In the genomic region with DNA sequence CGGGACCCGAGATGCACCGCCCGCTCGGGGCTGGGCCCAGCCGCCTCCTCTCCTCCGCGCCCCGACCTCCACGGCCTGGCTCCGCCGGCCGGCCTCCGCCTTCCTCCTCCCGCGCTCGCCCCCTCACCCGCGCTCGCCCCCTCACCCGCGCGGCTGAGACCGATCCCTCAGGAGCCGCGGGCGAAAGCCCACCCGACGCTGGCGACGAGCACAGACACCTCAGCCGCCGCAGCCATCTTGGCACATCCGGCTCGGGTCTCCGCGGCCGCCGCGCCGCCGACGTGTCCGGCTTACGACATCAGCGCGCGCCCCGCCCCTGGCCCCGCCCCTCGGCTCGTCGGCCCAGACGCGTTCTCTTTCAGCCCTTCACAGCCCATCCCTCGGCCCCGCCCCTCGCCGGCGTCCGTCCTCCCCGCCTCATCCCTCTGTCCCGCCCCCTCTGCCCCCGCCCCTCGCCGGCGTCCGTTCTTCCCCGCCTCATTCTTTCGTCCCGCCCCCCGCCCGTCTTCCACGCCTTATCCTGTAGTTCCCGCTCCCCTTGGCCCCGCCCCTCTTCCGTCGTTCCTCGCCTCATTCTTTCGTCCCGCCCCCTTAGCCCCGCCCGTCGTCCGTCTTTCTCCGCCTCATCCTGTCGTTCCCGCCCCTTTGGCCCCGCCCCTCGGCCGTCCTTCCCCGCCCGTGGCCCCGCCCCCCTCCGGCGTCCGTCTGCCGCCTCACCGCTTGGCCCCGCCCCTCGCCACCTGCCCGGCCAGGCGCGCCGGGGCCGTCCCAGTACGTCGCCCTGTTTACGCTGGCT, we compare ENCODE assay signal across 8 cellular contexts. TPM values are rescaled to one million over a fixed set of nuclear protein-coding genes. Genes with fewer than 3 reads are reported as not detected.
DNase-seq lines count a peak whose midpoint lies in the region; ATAC-seq and TF ChIP-seq lines count a peak whose summit lies in the region.

A gene with protein sequence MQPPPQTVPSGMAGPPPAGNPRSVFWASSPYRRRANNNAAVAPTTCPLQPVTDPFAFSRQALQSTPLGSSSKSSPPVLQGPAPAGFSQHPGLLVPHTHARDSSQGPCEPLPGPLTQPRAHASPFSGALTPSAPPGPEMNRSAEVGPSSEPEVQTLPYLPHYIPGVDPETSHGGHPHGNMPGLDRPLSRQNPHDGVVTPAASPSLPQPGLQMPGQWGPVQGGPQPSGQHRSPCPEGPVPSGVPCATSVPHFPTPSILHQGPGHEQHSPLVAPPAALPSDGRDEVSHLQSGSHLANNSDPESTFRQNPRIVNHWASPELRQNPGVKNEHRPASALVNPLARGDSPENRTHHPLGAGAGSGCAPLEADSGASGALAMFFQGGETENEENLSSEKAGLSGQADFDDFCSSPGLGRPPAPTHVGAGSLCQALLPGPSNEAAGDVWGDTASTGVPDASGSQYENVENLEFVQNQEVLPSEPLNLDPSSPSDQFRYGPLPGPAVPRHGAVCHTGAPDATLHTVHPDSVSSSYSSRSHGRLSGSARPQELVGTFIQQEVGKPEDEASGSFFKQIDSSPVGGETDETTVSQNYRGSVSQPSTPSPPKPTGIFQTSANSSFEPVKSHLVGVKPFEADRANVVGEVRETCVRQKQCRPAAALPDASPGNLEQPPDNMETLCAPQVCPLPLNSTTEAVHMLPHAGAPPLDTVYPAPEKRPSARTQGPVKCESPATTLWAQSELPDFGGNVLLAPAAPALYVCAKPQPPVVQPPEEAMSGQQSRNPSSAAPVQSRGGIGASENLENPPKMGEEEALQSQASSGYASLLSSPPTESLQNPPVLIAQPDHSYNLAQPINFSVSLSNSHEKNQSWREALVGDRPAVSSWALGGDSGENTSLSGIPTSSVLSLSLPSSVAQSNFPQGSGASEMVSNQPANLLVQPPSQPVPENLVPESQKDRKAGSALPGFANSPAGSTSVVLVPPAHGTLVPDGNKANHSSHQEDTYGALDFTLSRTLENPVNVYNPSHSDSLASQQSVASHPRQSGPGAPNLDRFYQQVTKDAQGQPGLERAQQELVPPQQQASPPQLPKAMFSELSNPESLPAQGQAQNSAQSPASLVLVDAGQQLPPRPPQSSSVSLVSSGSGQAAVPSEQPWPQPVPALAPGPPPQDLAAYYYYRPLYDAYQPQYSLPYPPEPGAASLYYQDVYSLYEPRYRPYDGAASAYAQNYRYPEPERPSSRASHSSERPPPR (N-terminal part only) (minus strand): TSS at position 248 of the 796 bp plus-strand sequence. CDS start 5,425 bp downstream, outside the sequence.

- H3K4me1 ChIP-seq in SK-N-SH (ENCODE audit: control insufficient read depth in 1 of 2, insufficient read depth in 2 of 2, low read depth in 1 of 2, low read length in 1 of 2), result peaks cover 0 to 22% of the 10 kb centered on the region in 2 experiments; a peak in 2 of 4 replicates

- CTCF ChIA-PET in SK-N-SH (lab: Yijun Ruan, JAX), result interaction anchor here (0.6 to 8.2 kb wide), 9 partner anchors 125 to 296 kb away, joined by 3 to 320 read pairs (median 4); no protein-coding TSS in a partner anchor

- peak within 1 kb of the TSS; percentile 99 for H3K4me3 ChIP-seq in GM08714 (ENCODE audit: low read length)
- H3K4me3 ChIP-seq in SK-N-SH (ENCODE audit: low read depth in 2 of 2, low read length in 1 of 2), result peak within 1 kb of the TSS; percentile 84 to 94

- no peaks in the 10 kb centered on the region for H3K27me3 ChIP-seq in SK-N-SH (ENCODE audit: insufficient read depth)

- peaks cover 3 to 12% of the 10 kb centered on the region in 2 experiments for H3K36me3 ChIP-seq in SK-N-SH (replicated peaks in 1 of 2; ENCODE audit: control insufficient read depth in 1 of 2, insufficient read depth in 2 of 2, low read length in 1 of 2)

- 2% methylated on average over 73 of the region's 109 CpGs for WGBS in SK-N-SH (ENCODE audit: low lambda C conversion rate)

- POLR2A ChIA-PET in SK-N-SH (lab: Yijun Ruan, JAX), result interaction anchor here (0.6 to 1.0 kb wide), 2 partner anchors 142 to 149 kb away, joined by 3 read pairs; no protein-coding TSS in a partner anchor

- TF ChIP-seq EP300 in SK-N-SH (IDR thresholded peaks at IDR 0.05; ENCODE audit: borderline replicate concordance in 1 of 2, low read depth in 1 of 2, low read length in 1 of 2), result no peak; a peak in 1 of 4 replicates

- H3K9me2 ChIP-seq in SK-N-SH, result no peaks in the 10 kb centered on the region

- peak; percentile 99 for DNase-seq in NCI-H1092 (lab: John Stamatoyannopoulos, UW)
- DNase-seq in SK-N-SH, result peak; percentile 97
- peak; percentile 100 for DNase-seq in activated naive CD4-positive, alpha-beta T cell treated with anti-CD3 and anti-CD28 coated beads, Interleukin-2, amount 50 U/mL, for 16 hours
- peak; percentile 99 for DNase-seq in globus pallidus (ENCODE audit: low spot score)
- DNase-seq in nucleus accumbens (lab: John Stamatoyannopoulos, UW), result peak; percentile 86 to 100 (median 100)
- peak; percentile 91 for DNase-seq in superior temporal gyrus (ENCODE audit: extremely low spot score)

- no peak for TF ChIP-seq CTCF in SK-N-SH (IDR thresholded peaks at IDR 0.05)

- peak within 1 kb of the TSS; percentile 95 for H3K9ac ChIP-seq in SK-N-SH

- H3K9me3 ChIP-seq in SK-N-SH, result no peaks in the 10 kb centered on the region

- peaks cover 48% of the 10 kb centered on the region for H3K79me2 ChIP-seq in SK-N-SH (ENCODE audit: insufficient read depth)

- H2AFZ ChIP-seq in SK-N-SH (ENCODE audit: low read depth), result peak within 1 kb of the TSS; percentile 87; the same call in 1 of the 2 replicates

- H4K20me1 ChIP-seq in SK-N-SH (ENCODE audit: insufficient read depth), result peaks cover 41% of the 10 kb centered on the region

- peak within 1 kb of the TSS; percentile 100 for H3K4me2 ChIP-seq in SK-N-SH

- peak within 1 kb of the TSS; percentile 99 to 100 for H3K27ac ChIP-seq in SK-N-SH (ENCODE audit: low read depth in 2 of 2, low read length in 1 of 2)

- TF ChIP-seq RAD21 in SK-N-SH (IDR thresholded peaks at IDR 0.05; ENCODE audit: low read length), result no peak

- H3F3A ChIP-seq in SK-N-SH (replicated peaks; ENCODE audit: insufficient read depth), result peaks cover 4% of the 10 kb centered on the region

- peak; percentile 60 for ATAC-seq in HG02610 (IDR thresholded peaks at IDR 0.05; ENCODE audit: unreplicated experiment)

TF ChIP-seq in SK-N-SH, 30 proteins besides CTCF, POLR2A, EP300 and RAD21 (continues in another document):
- no peak for TF ChIP-seq CHD2 (IDR thresholded peaks at IDR 0.05; ENCODE audit: low read length, partially characterized antibody)
- TF ChIP-seq RXRA (IDR thresholded peaks at IDR 0.05; ENCODE audit: borderline replicate concordance, low read depth), result no peak
- no peak for TF ChIP-seq FOXM1 (IDR thresholded peaks at IDR 0.05; ENCODE audit: low read depth)
- TF ChIP-seq ELF1 (IDR thresholded peaks at IDR 0.05), result peak; percentile 44; the same call in 1 of the 2 replicates
- TF ChIP-seq, protein P1, sequence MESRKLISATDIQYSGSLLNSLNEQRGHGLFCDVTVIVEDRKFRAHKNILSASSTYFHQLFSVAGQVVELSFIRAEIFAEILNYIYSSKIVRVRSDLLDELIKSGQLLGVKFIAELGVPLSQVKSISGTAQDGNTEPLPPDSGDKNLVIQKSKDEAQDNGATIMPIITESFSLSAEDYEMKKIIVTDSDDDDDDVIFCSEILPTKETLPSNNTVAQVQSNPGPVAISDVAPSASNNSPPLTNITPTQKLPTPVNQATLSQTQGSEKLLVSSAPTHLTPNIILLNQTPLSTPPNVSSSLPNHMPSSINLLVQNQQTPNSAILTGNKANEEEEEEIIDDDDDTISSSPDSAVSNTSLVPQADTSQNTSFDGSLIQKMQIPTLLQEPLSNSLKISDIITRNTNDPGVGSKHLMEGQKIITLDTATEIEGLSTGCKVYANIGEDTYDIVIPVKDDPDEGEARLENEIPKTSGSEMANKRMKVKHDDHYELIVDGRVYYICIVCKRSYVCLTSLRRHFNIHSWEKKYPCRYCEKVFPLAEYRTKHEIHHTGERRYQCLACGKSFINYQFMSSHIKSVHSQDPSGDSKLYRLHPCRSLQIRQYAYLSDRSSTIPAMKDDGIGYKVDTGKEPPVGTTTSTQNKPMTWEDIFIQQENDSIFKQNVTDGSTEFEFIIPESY (IDR thresholded peaks at IDR 0.05; ENCODE audit: borderline replicate concordance, low read depth), result no peak
- TF ChIP-seq YY1 (IDR thresholded peaks at IDR 0.05; ENCODE audit: low read depth), result peak; percentile 93
- TF ChIP-seq NRF1 (IDR thresholded peaks at IDR 0.05; ENCODE audit: low read depth, low read length), result no peak
- TF ChIP-seq, protein P2, sequence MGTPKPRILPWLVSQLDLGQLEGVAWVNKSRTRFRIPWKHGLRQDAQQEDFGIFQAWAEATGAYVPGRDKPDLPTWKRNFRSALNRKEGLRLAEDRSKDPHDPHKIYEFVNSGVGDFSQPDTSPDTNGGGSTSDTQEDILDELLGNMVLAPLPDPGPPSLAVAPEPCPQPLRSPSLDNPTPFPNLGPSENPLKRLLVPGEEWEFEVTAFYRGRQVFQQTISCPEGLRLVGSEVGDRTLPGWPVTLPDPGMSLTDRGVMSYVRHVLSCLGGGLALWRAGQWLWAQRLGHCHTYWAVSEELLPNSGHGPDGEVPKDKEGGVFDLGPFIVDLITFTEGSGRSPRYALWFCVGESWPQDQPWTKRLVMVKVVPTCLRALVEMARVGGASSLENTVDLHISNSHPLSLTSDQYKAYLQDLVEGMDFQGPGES (IDR thresholded peaks at IDR 0.05; ENCODE audit: low read depth, low read length), result no peak
- no peak for TF ChIP-seq FOXJ3 (CRISPR knock-in tag; IDR thresholded peaks at IDR 0.05)
- no peak for TF ChIP-seq FOSL2 (IDR thresholded peaks at IDR 0.05; ENCODE audit: borderline replicate concordance, low read depth)
- no peak for TF ChIP-seq SMC3 (IDR thresholded peaks at IDR 0.05; ENCODE audit: low read depth, low read length)
- TF ChIP-seq, protein P3, sequence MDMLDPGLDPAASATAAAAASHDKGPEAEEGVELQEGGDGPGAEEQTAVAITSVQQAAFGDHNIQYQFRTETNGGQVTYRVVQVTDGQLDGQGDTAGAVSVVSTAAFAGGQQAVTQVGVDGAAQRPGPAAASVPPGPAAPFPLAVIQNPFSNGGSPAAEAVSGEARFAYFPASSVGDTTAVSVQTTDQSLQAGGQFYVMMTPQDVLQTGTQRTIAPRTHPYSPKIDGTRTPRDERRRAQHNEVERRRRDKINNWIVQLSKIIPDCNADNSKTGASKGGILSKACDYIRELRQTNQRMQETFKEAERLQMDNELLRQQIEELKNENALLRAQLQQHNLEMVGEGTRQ (IDR thresholded peaks at IDR 0.05; ENCODE audit: borderline replicate concordance, low read depth, low read length), result no peak
- peak; percentile 90 for TF ChIP-seq TAF1 (IDR thresholded peaks at IDR 0.05; ENCODE audit: borderline replicate concordance, low read depth, low read length)
- no peak for TF ChIP-seq RFX5 (IDR thresholded peaks at IDR 0.05; ENCODE audit: low read length)
- TF ChIP-seq EZH2phosphoT487 (IDR thresholded peaks at IDR 0.05; ENCODE audit: borderline replicate concordance, low read depth), result no peak
- peak; percentile 34; the same call in 1 of the 2 replicates for TF ChIP-seq SIN3A (IDR thresholded peaks at IDR 0.05; ENCODE audit: borderline replicate concordance, low read depth, low read length)

RNA-seq across cellular contexts. Expression of the gene that starts here (rescaled TPM):
- 14.8 and 25.9 TPM in 2 replicates for polyA plus RNA-seq in SK-N-SH (2012; rRNA removed)
- polyA plus RNA-seq in SK-N-SH (2012; cell fraction: cytosol; rRNA removed), result 17.4 and 19.1 TPM in 2 replicates
- 87.5 and 96.8 TPM in 2 replicates for polyA plus RNA-seq in SK-N-SH (2012; cell fraction: nucleus; rRNA removed)

Comparison
In these comparisons a context has a peak if more than half of its experiments do, and no peak if none do; other contexts are left out.
1. Peak in every context shown above with its lines: DNase-seq, ATAC-seq, H3K4me3 ChIP-seq and H3K27ac ChIP-seq.